15 cellular contexts compared by ENCODE assay signal in the genomic region with DNA sequence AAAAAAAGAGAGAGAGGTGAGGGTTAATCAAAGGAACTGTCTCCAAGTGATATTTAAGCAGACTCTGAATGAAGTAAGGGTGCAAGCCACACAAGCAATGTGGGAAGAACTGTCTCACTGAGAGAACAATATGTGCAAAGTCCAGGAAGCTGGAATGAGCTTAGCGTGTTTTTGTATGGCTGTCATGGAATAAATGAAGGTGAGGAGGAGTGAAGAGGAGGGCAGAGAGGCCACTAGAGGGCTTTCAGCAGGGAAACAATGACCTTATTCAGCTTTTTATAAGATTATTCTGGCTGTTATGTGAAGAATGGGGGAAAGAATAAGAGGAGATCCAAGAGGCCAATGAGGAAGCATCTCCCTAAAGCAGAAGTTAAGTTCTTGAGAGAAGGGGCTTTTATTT.
DNase-seq lines count a peak whose midpoint lies in the region; TF ChIP-seq lines count a peak whose summit lies in the region.
"Had no signal": no experiment of that assay in that cellular context is flagged by ENCODE, and none has a peak within 500 bp of the region (broad histone marks: within the 10 kb centered on the region; RNA-seq: fewer than 3 reads in every experiment).

No MANE protein-coding gene starts in this region.

- peak; percentile 52 for DNase-seq in COLO829 (ENCODE audit: low spot score)
- DNase-seq in GM23248: peak; percentile 25
- DNase-seq in SK-MEL-5 (ENCODE audit: low read depth, low spot score): peak; percentile 44
- DNase-seq in fibroblast of villous mesenchyme (ENCODE audit: low read depth): no peak
- no peak for DNase-seq in NAMALWA (ENCODE audit: low spot score)
- no peak for DNase-seq in NCI-H146 (lab: John Stamatoyannopoulos, UW)
- DNase-seq in T-helper 2 cell: no peak
- DNase-seq: activated T-cell treated with anti-CD3 and anti-CD28 coated beads, Interleukin-2, amount 50 U/mL, for 48 hours; CD8-positive, alpha-beta T cell; NCI-H1436 treated with DMSO at 0.1 percent for 48 hours; NCI-H446 treated with DMSO at 0.1 percent for 48 hours; sigmoid colon; T-helper 9 cell; upper lobe of left lung had no signal

- H3K79me2 ChIP-seq in GM23248 (ENCODE audit: insufficient read depth): no peaks in the 10 kb centered on the region

- 73 to 78% methylated on average over 1 of the region's 1 CpG for WGBS in GM23248 (ENCODE audit: low coverage in 1 of 2, low lambda C conversion rate in 2 of 2, missing lambda C conversion rate in 2 of 2), 2 experiments

- H3K9me3 ChIP-seq in GM23248 (ENCODE audit: low read depth): no peaks in the 10 kb centered on the region
- H3K9me3 ChIP-seq: sigmoid colon, upper lobe of left lung had no signal

- H3K4me2 ChIP-seq in GM23248 (ENCODE audit: unreplicated experiment): no peak overlapping the region

- no peaks in the 10 kb centered on the region; the same call in 1 of the 2 replicates for H3K9me2 ChIP-seq in GM23248 (ENCODE audit: insufficient read depth)

- no peaks in the 10 kb centered on the region for H4K20me1 ChIP-seq in GM23248 (ENCODE audit: insufficient read depth)

- H3K4me3 ChIP-seq in GM23248: no peak overlapping the region
- H3K4me3 ChIP-seq in fibroblast of villous mesenchyme (ENCODE audit: low read depth, low read length): no peak overlapping the region
- H3K4me3 ChIP-seq: lung, sigmoid colon, upper lobe of left lung had no signal

- no peak overlapping the region for H3K27ac ChIP-seq in GM23248
- H3K27ac ChIP-seq: sigmoid colon, upper lobe of left lung had no signal

- no peaks in the 10 kb centered on the region for H3K36me3 ChIP-seq in GM23248 (ENCODE audit: low read depth)
- H3K36me3 ChIP-seq: sigmoid colon, upper lobe of left lung had no signal

- H3K27me3 ChIP-seq in GM23248 (replicated peaks; ENCODE audit: insufficient read depth): no peaks in the 10 kb centered on the region
- H3K27me3 ChIP-seq: sigmoid colon, upper lobe of left lung had no signal

- no peak overlapping the region for H3K9ac ChIP-seq in GM23248

- in situ Hi-C loops in GM23248 (cut with MboI) (no loop called here), SK-MEL-5 (cut with HindIII; ENCODE audit: low pct_unique_long_range_greater_than_20kb, low sequenced_read_pairs) (no loop called here)

- peak; percentile 11 for TF ChIP-seq CTCF in fibroblast of villous mesenchyme (IDR thresholded peaks at IDR 0.05; ENCODE audit: insufficient read depth, low read depth, low read length)

- 0 out of 2 replicates have a peak, but pooled peaks cover 8% of the 10 kb centered on the region for H3K4me1 ChIP-seq in GM23248 (ENCODE audit: insufficient read depth)

- no peak overlapping the region for H2AFZ ChIP-seq in GM23248

- H3F3A ChIP-seq in GM23248 (ENCODE audit: insufficient read depth): peaks cover 6% of the 10 kb centered on the region; the same call in 1 of the 2 replicates

Comparison
In these comparisons a context has a peak if more than half of its experiments do, and no peak if none do; other contexts are left out.
1. DNase-seq: peak in COLO829 (single experiment), GM23248 (single experiment) and SK-MEL-5 (single experiment); none in fibroblast of villous mesenchyme (single experiment), NAMALWA (single experiment), NCI-H146 (single experiment) and T-helper 2 cell (0 of 5).